In the genomic region with DNA sequence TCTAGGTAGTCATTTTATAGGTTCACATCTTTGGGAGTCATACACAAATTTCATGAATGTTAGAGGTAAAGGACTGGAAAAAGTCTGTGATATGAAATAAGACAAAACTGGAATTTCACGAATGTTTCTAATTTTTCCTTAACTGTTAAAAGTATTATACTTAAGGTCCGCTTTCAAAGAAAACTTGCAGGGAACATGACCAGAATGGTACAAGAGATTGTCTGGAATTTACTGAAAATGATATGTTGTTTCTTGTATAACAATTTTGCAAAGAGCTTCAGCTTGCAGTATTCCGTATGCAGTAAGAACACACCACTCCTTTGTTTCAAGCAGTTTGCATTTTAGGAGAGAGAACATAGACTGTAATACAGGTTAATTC, we compare ENCODE assay signal across 12 cellular contexts. TPM values are rescaled to one million over a fixed set of nuclear protein-coding genes. Genes with fewer than 3 reads are reported as not detected.
A peak's percentile ranks its signal among the peaks of the same experiment; 100 is the strongest.
DNase-seq lines count a peak whose midpoint lies in the region; ATAC-seq, FAIRE-seq and TF ChIP-seq lines count a peak whose summit lies in the region.
"Had no signal": no experiment of that assay in that cellular context is flagged by ENCODE, and none has a peak within 500 bp of the region (broad histone marks: within the 10 kb centered on the region; RNA-seq: fewer than 3 reads in every experiment).

No MANE protein-coding gene starts in this region.

- H3K9me2 ChIP-seq in neural cell (ENCODE audit: insufficient read depth, low read length): peaks cover 2% of the 10 kb centered on the region

- H3K79me2 ChIP-seq in KMS-11 (ENCODE audit: insufficient read depth, low read depth): peaks cover 42% of the 10 kb centered on the region
- H3K79me2 ChIP-seq in K562 (ENCODE audit: control insufficient read depth, insufficient read depth, low read length): peaks cover 68% of the 10 kb centered on the region
- peaks cover 29% of the 10 kb centered on the region for H3K79me2 ChIP-seq in neural cell (replicated peaks; ENCODE audit: insufficient read depth, low read length)

- FAIRE-seq in K562 (lab: Jason Lieb, UNC): no peak

- H3K27me3 ChIP-seq in CD8-positive, alpha-beta T cell (ENCODE audit: insufficient read depth, low read length): no peaks in the 10 kb centered on the region
- H3K27me3 ChIP-seq in KMS-11 (ENCODE audit: insufficient read depth, low read depth) (no peaks in the 10 kb centered on the region), K562 (ENCODE audit: control insufficient read depth in 2 of 2, insufficient read depth in 2 of 2, low read length in 2 of 2) (no peaks in the 10 kb centered on the region), neural cell (ENCODE audit: insufficient read depth, low read depth, low read length) (no peaks in the 10 kb centered on the region)

- peak overlapping the region; percentile 95 for H3K4me3 Mint-ChIP-seq in CD8-positive, alpha-beta T cell

- in situ Hi-C loops in K562 (cut with MboI): loop anchor here (25.0 kb wide), 1 partner anchor 681 kb away; no protein-coding TSS in a partner anchor

- no TSS peak for BruUV-seq in K562 (replicated peaks; lab: Mats Ljungman, UMichigan)

- H3K4me1 ChIP-seq in CD8-positive, alpha-beta T cell (ENCODE audit: insufficient read depth, low read length): peaks cover 20% of the 10 kb centered on the region
- H3K4me1 ChIP-seq in KMS-11 (ENCODE audit: low read depth, poor library complexity, severe bottlenecking): peaks cover 21% of the 10 kb centered on the region
- peaks cover 7 to 16% of the 10 kb centered on the region in 2 experiments; a peak in 4 of 5 replicates for H3K4me1 ChIP-seq in K562 (replicated peaks in 1 of 2; ENCODE audit: control insufficient read depth in 2 of 2, insufficient read depth in 2 of 2, low read length in 2 of 2)

- no peak for DNase-seq in CD8-positive, alpha-beta T cell
- no peak for DNase-seq in K562 (ENCODE audit: extremely low read depth in 1 of 4, low spot score in 3 of 4)
- DNase-seq in RWPE1 (ENCODE audit: low spot score): no peak
- no peak for DNase-seq in central memory CD4-positive, alpha-beta T cell
- no peak for DNase-seq in sciatic nerve (ENCODE audit: low spot score)
- DNase-seq: GF-D8; mesendoderm; NK-92 treated with Interleukin-12 subunit alpha and Interleukin-12 subunit beta, amount 100 ng/mL, for 24 hours; stimulated activated CD4-positive, alpha-beta T cell treated with anti-CD3 and anti-CD28 coated beads, Interleukin-4, amount 100 ng/mL, for 24 hours had no signal

- H3K9me3 Mint-ChIP-seq in CD8-positive, alpha-beta T cell: no peaks in the 10 kb centered on the region

- H3K27me3 Mint-ChIP-seq in CD8-positive, alpha-beta T cell (ENCODE audit: low read depth): no peaks in the 10 kb centered on the region

- ATAC-seq in CD8-positive, alpha-beta T cell: no peak
- ATAC-seq in K562 (no peak), HG03108 (IDR thresholded peaks at IDR 0.05; ENCODE audit: unreplicated experiment) (no peak), sciatic nerve (no peak)

- POLR2A ChIA-PET in CD8-positive, alpha-beta T cell (lab: Charles Lee): interaction anchor here (0.6 kb wide), 1 partner anchor 46 kb away, joined by 3 read pairs; no protein-coding TSS in a partner anchor
- POLR2A ChIA-PET in K562 (lab: Yijun Ruan, JAX): interaction anchor here (1.1 kb wide), 1 partner anchor 32 kb away, joined by 3 read pairs; a partner anchor contains a TSS
- POLR2A ChIA-PET in RWPE1 (lab: Yijun Ruan, JAX; ENCODE audit: low non-redundant PET): no interaction called here

- TF ChIP-seq RAD21 in K562 (CRISPR knock-in tag; conservative IDR thresholded peaks at IDR 0.05 in 1 of 2, IDR thresholded peaks at IDR 0.05 in 1 of 2) (no peak), neural cell (conservative IDR thresholded peaks at IDR 0.05) (no peak)

- no peaks in the 10 kb centered on the region for H3F3A ChIP-seq in neural cell (ENCODE audit: insufficient read depth, low read length, poor library complexity, severe bottlenecking)

- H3K9me1 ChIP-seq in K562 (ENCODE audit: control insufficient read depth, insufficient read depth, low read length): no peaks in the 10 kb centered on the region

- TF ChIP-seq EP300 in K562 (IDR thresholded peaks at IDR 0.05; ENCODE audit: low read length) (no peak), neural cell (conservative IDR thresholded peaks at IDR 0.05; ENCODE audit: poor library complexity, severe bottlenecking) (no peak)

- no peak for TF ChIP-seq CTCF in CD8-positive, alpha-beta T cell (IDR thresholded peaks at IDR 0.05)
- TF ChIP-seq CTCF in KMS-11 (conservative IDR thresholded peaks at IDR 0.05; ENCODE audit: low read depth, low read length) (no peak), K562 (IDR thresholded peaks at IDR 0.05 in 2 of 3, conservative IDR thresholded peaks at IDR 0.05 in 1 of 3; ENCODE audit: insufficient read depth in 2 of 3, low read depth in 1 of 3, low read length in 3 of 3) (no peak), neural cell (IDR thresholded peaks at IDR 0.05; ENCODE audit: poor library complexity, severe bottlenecking) (no peak), RWPE1 (conservative IDR thresholded peaks at IDR 0.05; ENCODE audit: low read depth) (no peak)

- no peak for TF ChIP-seq POLR2A in K562 (conservative IDR thresholded peaks at IDR 0.05)

- H3K9me3 ChIP-seq in CD8-positive, alpha-beta T cell (ENCODE audit: low read length): no peaks in the 10 kb centered on the region
- H3K9me3 ChIP-seq in K562 (replicated peaks; ENCODE audit: control insufficient read depth, insufficient read depth, low read depth, low read length) (no peaks in the 10 kb centered on the region), neural cell (ENCODE audit: low read length) (no peaks in the 10 kb centered on the region)

- H3K4me2 ChIP-seq in KMS-11: peak overlapping the region; percentile 96
- H3K4me2 ChIP-seq in K562 (ENCODE audit: insufficient read depth, low read length): peak overlapping the region; percentile 97
- H3K4me2 ChIP-seq in neural cell (ENCODE audit: low read length): no peak overlapping the region

- peaks cover 47% of the 10 kb centered on the region for H3K36me3 Mint-ChIP-seq in CD8-positive, alpha-beta T cell

- peaks cover 24% of the 10 kb centered on the region for H3K36me3 ChIP-seq in CD8-positive, alpha-beta T cell (ENCODE audit: insufficient read depth, low read length)
- H3K36me3 ChIP-seq in KMS-11 (ENCODE audit: insufficient read depth) (peaks cover 2% of the 10 kb centered on the region; the same call in 1 of the 2 replicates), K562 (ENCODE audit: control insufficient read depth, insufficient read depth, low read length) (peaks cover 41% of the 10 kb centered on the region), neural cell (ENCODE audit: insufficient read depth, low read length) (peaks cover 14% of the 10 kb centered on the region)

- H2AFZ ChIP-seq in KMS-11 (ENCODE audit: low read depth) (no peak overlapping the region), K562 (ENCODE audit: low read depth, low read length) (no peak overlapping the region), neural cell (ENCODE audit: low read depth, low read length) (no peak overlapping the region)

- H3K9ac ChIP-seq in KMS-11 (no peak overlapping the region), K562 (ENCODE audit: insufficient read depth in 1 of 2, low read depth in 2 of 2, low read length in 2 of 2) (peak overlapping the region; percentile 76 to 88; a peak in 3 of 4 replicates), neural cell (ENCODE audit: low read length) (no peak overlapping the region)

- WGBS in K562 (ENCODE audit: insufficient coverage, low coverage, missing lambda C conversion rate): 42% methylated on average over 3 of the region's 3 CpGs

- H3K4me3 ChIP-seq in CD8-positive, alpha-beta T cell (ENCODE audit: low read depth, low read length): no peak overlapping the region
- H3K4me3 ChIP-seq in KMS-11 (IDR thresholded peaks at IDR 0.05; ENCODE audit: insufficient read depth, low read depth, low read length): no peak overlapping the region
- peak overlapping the region; percentile 90 for H3K4me3 ChIP-seq in K562
- H3K4me3 ChIP-seq in neural cell (ENCODE audit: low read length): peak overlapping the region; percentile 91

- intact Hi-C loops in CD8-positive, alpha-beta T cell (cut with DNase I, micrococcal nuclease): loop anchor here (5.0 to 10.0 kb wide), 2 partner anchors 449 to 451 kb away; no protein-coding TSS in a partner anchor
- intact Hi-C loops in K562 (cut with micrococcal nuclease): no loop called here
- intact Hi-C loops in sciatic nerve (cut with DNase I): no loop called here

- H3K4me1 Mint-ChIP-seq in CD8-positive, alpha-beta T cell (ENCODE audit: low read depth): peaks cover 47% of the 10 kb centered on the region

- no peak overlapping the region for H3K27ac Mint-ChIP-seq in CD8-positive, alpha-beta T cell

- CTCF ChIA-PET in CD8-positive, alpha-beta T cell (lab: Charles Lee): interaction anchor here (1.3 kb wide), 1 partner anchor 16 kb away, joined by 4 read pairs; no protein-coding TSS in a partner anchor
- CTCF ChIA-PET in K562 (lab: Yijun Ruan, JAX; ENCODE audit: low intra/inter-chr PET ratio): no interaction called here
- CTCF ChIA-PET in RWPE1 (lab: Yijun Ruan, JAX): interaction anchor here (0.6 to 0.7 kb wide), 2 partner anchors 248 to 1040 kb away, joined by 3 read pairs; no protein-coding TSS in a partner anchor

- H4K20me1 ChIP-seq in KMS-11 (ENCODE audit: insufficient read depth): no peaks in the 10 kb centered on the region
- H4K20me1 ChIP-seq in K562 (replicated peaks; ENCODE audit: control insufficient read depth, insufficient read depth, low read length): no peaks in the 10 kb centered on the region
- no peaks in the 10 kb centered on the region for H4K20me1 ChIP-seq in neural cell (ENCODE audit: insufficient read depth)

- no peak overlapping the region for H3K27ac ChIP-seq in CD8-positive, alpha-beta T cell (ENCODE audit: low read depth, low read length)
- H3K27ac ChIP-seq in KMS-11 (no peak overlapping the region), K562 (ENCODE audit: extremely low read depth, low read depth, low read length) (no peak overlapping the region; the same call in 1 of the 3 replicates), neural cell (ENCODE audit: low read length) (no peak overlapping the region), RWPE1 (no peak overlapping the region)

RNA-seq across cellular contexts. Expression of a gene that starts 1.6 kb away (rescaled TPM):
- total RNA-seq in CD8-positive, alpha-beta T cell: 10 to 100 TPM; 49.7 to 58.0 TPM
- 46.4 and 156 TPM in 2 replicates for total RNA-seq in K562 (2011; cell fraction: chromatin; rRNA removed; ENCODE audit: low replicate concordance)
- total RNA-seq in K562 (2011; cell fraction: nucleolus; rRNA removed): 25.7 and 32.1 TPM in 2 replicates
- 53.1 and 62.4 TPM in 2 replicates for total RNA-seq in K562 (2011; cell fraction: nucleoplasm; rRNA removed)
- total RNA-seq in K562 (2014; rRNA removed) (116 and 118 TPM in 2 replicates), K562 (2014; rRNA removed; fragmentation: Illumina TruSeq; extraction: Trizol) (277 and 293 TPM in 2 replicates), K562 (2015; rRNA removed; fragmentation: Illumina TruSeq; extraction: Trizol) (212 and 232 TPM in 2 replicates), K562 (2021) (190 and 203 TPM in 2 replicates), sciatic nerve (75.4 TPM)
- polyA plus RNA-seq in K562 (2011; rRNA removed) (143 and 249 TPM in 2 replicates), K562 (2014; fragmentation: Illumina TruSeq; extraction: Trizol) (217 and 239 TPM in 2 replicates), K562 (2014; fragmentation: Nextera tagmentation; extraction: Ambion mirVana) (100 to 1,000 TPM; 172 to 265 TPM), K562 (2014; rRNA removed) (176 and 184 TPM in 2 replicates), neural cell (141 and 159 TPM in 2 replicates)
- 32.5 and 67.6 TPM in 2 replicates for polyA plus RNA-seq in K562 (2011; cell fraction: cytosol; rRNA removed)
- 41.8 and 80.5 TPM in 2 replicates for polyA plus RNA-seq in K562 (2011; cell fraction: nucleus; rRNA removed)
- polyA plus RNA-seq in K562 (2012): 113 and 183 TPM in 2 replicates
- 229 and 258 TPM in 2 replicates for polyA minus RNA-seq in K562 (2011; rRNA and poly(A)+ RNA removed)
- 54.7 and 90.4 TPM in 2 replicates for polyA minus RNA-seq in K562 (2011; cell fraction: cytosol; rRNA and poly(A)+ RNA removed)
- 44.2 and 74.3 TPM in 2 replicates for polyA minus RNA-seq in K562 (2011; cell fraction: nucleus; rRNA and poly(A)+ RNA removed)
- 167 TPM in 2 replicates for polyA minus RNA-seq in neural cell

RNA-seq across cellular contexts. Expression of a gene that starts 32.2 kb away (rescaled TPM):
- 10 to 100 TPM; 16.9 to 17.6 TPM for total RNA-seq in CD8-positive, alpha-beta T cell
- total RNA-seq in K562 (2011; cell fraction: chromatin; rRNA removed; ENCODE audit: low replicate concordance): 91.7 and 241 TPM in 2 replicates
- 43.5 and 55.7 TPM in 2 replicates for total RNA-seq in K562 (2011; cell fraction: nucleolus; rRNA removed)
- total RNA-seq in K562 (2011; cell fraction: nucleoplasm; rRNA removed): 65.8 and 79.2 TPM in 2 replicates
- total RNA-seq in K562 (2014; rRNA removed) (69.9 and 79.6 TPM in 2 replicates), K562 (2014; rRNA removed; fragmentation: Illumina TruSeq; extraction: Trizol) (90.3 and 91.4 TPM in 2 replicates), K562 (2015; rRNA removed; fragmentation: Illumina TruSeq; extraction: Trizol) (90.1 and 94.4 TPM in 2 replicates), K562 (2021) (91.2 and 95.8 TPM in 2 replicates), sciatic nerve (51.3 TPM)
- polyA plus RNA-seq in K562 (2011; rRNA removed) (55.3 and 56.7 TPM in 2 replicates), K562 (2014; fragmentation: Illumina TruSeq; extraction: Trizol) (63.7 and 70.8 TPM in 2 replicates), K562 (2014; fragmentation: Nextera tagmentation; extraction: Ambion mirVana) (10 to 100 TPM; 15.3 to 33.5 TPM), K562 (2014; rRNA removed) (43.1 and 49.5 TPM in 2 replicates), neural cell (31.9 and 35.8 TPM in 2 replicates)
- polyA plus RNA-seq in K562 (2011; cell fraction: cytosol; rRNA removed): 40.2 and 57.1 TPM in 2 replicates
- polyA plus RNA-seq in K562 (2011; cell fraction: nucleus; rRNA removed): 61.7 and 63.2 TPM in 2 replicates
- polyA plus RNA-seq in K562 (2012): 55.4 and 126 TPM in 2 replicates
- 182 and 229 TPM in 2 replicates for polyA minus RNA-seq in K562 (2011; rRNA and poly(A)+ RNA removed)
- polyA minus RNA-seq in K562 (2011; cell fraction: cytosol; rRNA and poly(A)+ RNA removed): 75.2 and 76.4 TPM in 2 replicates
- polyA minus RNA-seq in K562 (2011; cell fraction: nucleus; rRNA and poly(A)+ RNA removed): 67.5 and 123 TPM in 2 replicates
- 160 and 163 TPM in 2 replicates for polyA minus RNA-seq in neural cell

Comparison
In these comparisons a context has a peak if more than half of its experiments do, and no peak if none do; other contexts are left out.
1. H3K4me3 ChIP-seq: peak in K562 (single experiment) and neural cell (single experiment); none in CD8-positive, alpha-beta T cell (single experiment) and KMS-11 (single experiment).
2. H3K9ac ChIP-seq: peak in K562 (2 of 2); none in KMS-11 (single experiment) and neural cell (single experiment).
3. intact Hi-C loops: an anchor here in CD8-positive, alpha-beta T cell (5.0 to 10.0 kb wide); none called in K562 and sciatic nerve.